21 cellular contexts compared by ENCODE assay signal in genomic region chr10:5525581-5526271, GRCh38. TPM values are rescaled to one million over a fixed set of nuclear protein-coding genes. Genes with fewer than 3 reads are reported as not detected.
DNase-seq lines count a peak whose midpoint lies in the region; ATAC-seq, FAIRE-seq and TF ChIP-seq lines count a peak whose summit lies in the region.
"Had no signal": no experiment of that assay in that cellular context is flagged by ENCODE, and none has a peak within 500 bp of the region (broad histone marks: within the 10 kb centered on the region; RNA-seq: fewer than 3 reads in every experiment).

No MANE protein-coding gene starts in this region.

- H3K4me1 ChIP-seq in keratinocyte (ENCODE audit: control insufficient read depth, extremely low read depth, insufficient read depth, low read length) (peaks cover 31% of the 10 kb centered on the region), suprapubic skin (peaks cover 29% of the 10 kb centered on the region), right cardiac atrium (ENCODE audit: control insufficient read depth, insufficient read depth, low read length) (no peaks in the 10 kb centered on the region)

- 61% methylated on average over 26 of the region's 30 CpGs for WGBS in suprapubic skin
- WGBS in right cardiac atrium: 85% methylated on average over 30 of the region's 30 CpGs

- peak overlapping the region; percentile 52 for H3K9ac ChIP-seq in keratinocyte (ENCODE audit: control insufficient read depth, extremely low read depth, insufficient read depth, low read length)

- H3K27ac ChIP-seq in keratinocyte (ENCODE audit: control insufficient read depth, insufficient read depth, low read length) (peak overlapping the region; percentile 40), suprapubic skin (peak overlapping the region; percentile 84), right cardiac atrium (ENCODE audit: low read length) (no peak overlapping the region)
- H3K27ac ChIP-seq: heart left ventricle had no signal

- no peaks in the 10 kb centered on the region for H3K79me2 ChIP-seq in keratinocyte (ENCODE audit: control insufficient read depth, insufficient read depth, low read length)

- no peaks in the 10 kb centered on the region for H4K20me1 ChIP-seq in keratinocyte (ENCODE audit: control insufficient read depth, extremely low read depth, insufficient read depth, low read length)

- H2AFZ ChIP-seq in keratinocyte (ENCODE audit: control insufficient read depth, low read length): no peak overlapping the region

- H3K36me3 ChIP-seq in MG63: no peaks in the 10 kb centered on the region
- H3K36me3 ChIP-seq in keratinocyte (ENCODE audit: control insufficient read depth in 2 of 2, extremely low read depth in 1 of 2, insufficient read depth in 2 of 2, low read length in 2 of 2): no peaks in the 10 kb centered on the region
- no peaks in the 10 kb centered on the region for H3K36me3 ChIP-seq in suprapubic skin
- H3K36me3 ChIP-seq: heart left ventricle had no signal

- H3K9me3 ChIP-seq in MG63: no peaks in the 10 kb centered on the region
- H3K9me3 ChIP-seq in keratinocyte (ENCODE audit: control insufficient read depth, low read depth, low read length): no peaks in the 10 kb centered on the region
- H3K9me3 ChIP-seq in suprapubic skin: no peaks in the 10 kb centered on the region
- no peaks in the 10 kb centered on the region for H3K9me3 ChIP-seq in right cardiac atrium (ENCODE audit: control insufficient read depth, low read length)
- H3K9me3 ChIP-seq: heart left ventricle had no signal

- no peak for TF ChIP-seq POLR2A in suprapubic skin (IDR thresholded peaks at IDR 0.05)

- dilution Hi-C loops in keratinocyte (cut with MboI; ENCODE audit: extremely low pct_ligation_motif_present, low sequenced_read_pairs): no loop called here

- H3K27me3 ChIP-seq in MG63: no peaks in the 10 kb centered on the region
- H3K27me3 ChIP-seq in keratinocyte (ENCODE audit: control insufficient read depth, extremely low read depth, insufficient read depth, low read length): no peaks in the 10 kb centered on the region
- H3K27me3 ChIP-seq in suprapubic skin: no peaks in the 10 kb centered on the region
- no peaks in the 10 kb centered on the region for H3K27me3 ChIP-seq in right cardiac atrium (ENCODE audit: control insufficient read depth, insufficient read depth)
- H3K27me3 ChIP-seq: heart left ventricle had no signal

- no peak for ATAC-seq in HG02610 (IDR thresholded peaks at IDR 0.05; ENCODE audit: unreplicated experiment)
- ATAC-seq in right cardiac atrium: no peak
- ATAC-seq: activated T-cell treated with anti-CD3 and anti-CD28 coated beads, Interleukin-2, amount 50 U/mL, for 4 hours; heart left ventricle; stimulated activated memory B cell treated with anti-CD40 and anti-IgM and Interleukin-4, amounts not matched to agents 10 μg/mL and 1 μg/mL and 100 μg/mL, for 72 hours had no signal

- peak overlapping the region; percentile 76 for H3K4me2 ChIP-seq in keratinocyte (ENCODE audit: control insufficient read depth, extremely low read depth, insufficient read depth, low read depth, low read length)

- FAIRE-seq in keratinocyte (lab: Jason Lieb, UNC): peak; percentile 93
- FAIRE-seq: kidney, small intestine had no signal

- TF ChIP-seq EP300 in suprapubic skin (IDR thresholded peaks at IDR 0.05): no peak

- intact Hi-C loops in right cardiac atrium (cut with DNase I): no loop called here

- DNase-seq in MG63 (peak; percentile 54), cardiac fibroblast (ENCODE audit: low read depth in 2 of 2) (peak; percentile 30 to 53), keratinocyte (ENCODE audit: low read depth, low spot score) (no peak), suprapubic skin (ENCODE audit: low spot score in 2 of 2) (peak; percentile 57 to 76), right cardiac atrium (no peak), amniotic stem cell (lab: John Stamatoyannopoulos, UW) (no peak)
- DNase-seq: activated CD4-positive, alpha-beta T cell treated with anti-CD3 and anti-CD28 coated beads, Interleukin-2, amount 10 ng/mL, durations not matched to agents 7 days and 5 days; activated T-cell treated with anti-CD3 and anti-CD28 coated beads, Interleukin-2, amount 50 U/mL, for 4 hours; DND-41; kidney; midbrain; MM.1S; NCI-H2029; NCI-H526; OCI-M1; small intestine had no signal

- no peaks in the 10 kb centered on the region for H3K9me1 ChIP-seq in keratinocyte (ENCODE audit: control insufficient read depth, extremely low read depth, insufficient read depth, low read length)

- H3K4me3 ChIP-seq in MG63 (no peak overlapping the region), cardiac fibroblast (replicated peaks in 1 of 2; ENCODE audit: low read depth in 2 of 2, low read length in 2 of 2) (no peak overlapping the region), keratinocyte (ENCODE audit: control insufficient read depth in 2 of 3, extremely low read depth in 1 of 3, insufficient read depth in 2 of 3, low read depth in 1 of 3, low read length in 3 of 3) (peak overlapping the region; percentile 33 to 60 (median 42)), suprapubic skin (peak overlapping the region; percentile 47), right cardiac atrium (ENCODE audit: low read length) (no peak overlapping the region)
- H3K4me3 ChIP-seq: heart left ventricle had no signal

- TF ChIP-seq CTCF in cardiac fibroblast (IDR thresholded peaks at IDR 0.05; ENCODE audit: low read depth, low read length) (no peak), keratinocyte (optimal IDR thresholded peaks at IDR 0.05 in 1 of 3, IDR thresholded peaks at IDR 0.05 in 1 of 3, conservative IDR thresholded peaks at IDR 0.05 in 1 of 3; ENCODE audit: extremely low read depth in 1 of 3, insufficient read depth in 2 of 3, low read length in 3 of 3) (no peak), suprapubic skin (IDR thresholded peaks at IDR 0.05) (no peak)

RNA-seq across cellular contexts. Expression of gene CALML3, which starts 1.0 kb away (rescaled TPM):
- not detected in 2 replicates for total RNA-seq in MG63 (2014; rRNA removed; shearing (Covaris generic); ENCODE audit: low replicate concordance)
- polyA plus RNA-seq in keratinocyte (7.6 to 20.2 TPM (median 14.1 TPM) in 3 replicates), right cardiac atrium (not detected)
- polyA plus RNA-seq in keratinocyte (2011; ENCODE audit: low read depth): 16.6 TPM
- 10.4 and 31.2 TPM in 2 replicates for polyA plus RNA-seq in keratinocyte (2011; cell fraction: cytosol; rRNA removed)
- 11.9 and 17.6 TPM in 2 replicates for polyA plus RNA-seq in keratinocyte (2011; cell fraction: nucleus; rRNA removed)
- 15.7 and 23.6 TPM in 2 replicates for polyA plus RNA-seq in keratinocyte (2012; ENCODE audit: low replicate concordance)
- 2.7 to 5.2 TPM (median 4.4 TPM) in 3 replicates for polyA minus RNA-seq in keratinocyte
- 17.1 TPM for polyA minus RNA-seq in keratinocyte (2011; cell fraction: cytosol; rRNA and poly(A)+ RNA removed)
- polyA minus RNA-seq in keratinocyte (2011; cell fraction: nucleus; rRNA and poly(A)+ RNA removed): 4.6 and 6.0 TPM in 2 replicates
- total RNA-seq in suprapubic skin (100 to 1,000 TPM in 2 of 4 donors, 10 to 100 TPM in 2; 27.4 to 296 (median 105) TPM), right cardiac atrium (not detected)
- total RNA-seq: activated CD4-positive, alpha-beta T cell treated with anti-CD3 and anti-CD28 coated beads, Interleukin-2, amount 10 ng/mL, durations not matched to agents 7 days and 5 days; activated T-cell treated with anti-CD3 and anti-CD28 coated beads, Interleukin-2, amount 50 U/mL, for 4 hours; epithelial cell of proximal tubule; heart left ventricle; kidney had no signal
- polyA plus RNA-seq: BJ had no signal

RNA-seq across cellular contexts. Expression of gene CALML5, which starts 26.4 kb away (rescaled TPM):
- not detected in 2 replicates for total RNA-seq in MG63 (2014; rRNA removed; shearing (Covaris generic); ENCODE audit: low replicate concordance)
- 5.7 to 11.4 TPM (median 7.3 TPM) in 3 replicates for polyA plus RNA-seq in keratinocyte
- polyA plus RNA-seq in keratinocyte (2011; ENCODE audit: low read depth): 251 TPM
- polyA plus RNA-seq in keratinocyte (2011; cell fraction: cytosol; rRNA removed): 2.1 and 5.6 TPM in 2 replicates
- polyA plus RNA-seq in keratinocyte (2011; cell fraction: nucleus; rRNA removed): 5.2 and 5.9 TPM in 2 replicates
- polyA plus RNA-seq in keratinocyte (2012; ENCODE audit: low replicate concordance): 19.1 and 439 TPM in 2 replicates
- 0.39 to 0.66 TPM in 2 of 3 replicates, not detected in the other for polyA minus RNA-seq in keratinocyte
- polyA minus RNA-seq in keratinocyte (2011; cell fraction: cytosol; rRNA and poly(A)+ RNA removed): 4.0 TPM
- 4.1 and 6.1 TPM in 2 replicates for polyA minus RNA-seq in keratinocyte (2011; cell fraction: nucleus; rRNA and poly(A)+ RNA removed)
- 1,000 to 10,000 TPM in 3 of 4 donors, 100 to 1,000 TPM in 1; 429 to 3,135 (median 2,230) TPM for total RNA-seq in suprapubic skin
- not detected for total RNA-seq in right cardiac atrium
- not detected for polyA plus RNA-seq in right cardiac atrium
- total RNA-seq: activated CD4-positive, alpha-beta T cell treated with anti-CD3 and anti-CD28 coated beads, Interleukin-2, amount 10 ng/mL, durations not matched to agents 7 days and 5 days; activated T-cell treated with anti-CD3 and anti-CD28 coated beads, Interleukin-2, amount 50 U/mL, for 4 hours; epithelial cell of proximal tubule; heart left ventricle; kidney had no signal
- polyA plus RNA-seq: BJ, heart left ventricle, small intestine had no signal

Comparison
In these comparisons a context has a peak if more than half of its experiments do, and no peak if none do; other contexts are left out.
1. DNase-seq: peak in MG63 (single experiment), cardiac fibroblast (2 of 2) and suprapubic skin (2 of 2); none in keratinocyte (single experiment), right cardiac atrium (0 of 3) and amniotic stem cell (single experiment).
2. H3K4me3 ChIP-seq: peak in keratinocyte (3 of 3) and suprapubic skin (single experiment); none in MG63 (single experiment), cardiac fibroblast (0 of 2) and right cardiac atrium (single experiment).
3. RNA of gene CALML3, which starts 1.0 kb away (total RNA-seq): 27.4 to 296 TPM in suprapubic skin; not detected in MG63 and not detected in right cardiac atrium; every median in the first group is over 10 times any median in the second.
4. RNA of gene CALML5, which starts 26.4 kb away (total RNA-seq): 429 to 3,135 TPM in suprapubic skin; not detected in MG63 and not detected in right cardiac atrium; every median in the first group is over 100 times any median in the second.